9 cellular contexts compared by ENCODE assay signal in genomic region chr2:230762317-230762896, GRCh38. TPM values are rescaled to one million over a fixed set of nuclear protein-coding genes. Genes with fewer than 3 reads are reported as not detected.
DNase-seq lines count a peak whose midpoint lies in the region; ATAC-seq and TF ChIP-seq lines count a peak whose summit lies in the region.
"Had no signal": no experiment of that assay in that cellular context is flagged by ENCODE, and none has a peak within 500 bp of the region (broad histone marks: within the 10 kb centered on the region; RNA-seq: fewer than 3 reads in every experiment).

No MANE protein-coding gene starts in this region.

- peak; percentile 87 for ATAC-seq in activated naive CD8-positive, alpha-beta T cell treated with anti-CD3 and anti-CD28 coated beads, Interleukin-2, amount 50 U/mL, for 24 hours
- ATAC-seq in lower lobe of right lung, result peak; percentile 43 to 60

- TF ChIP-seq POLR2A in esophagus muscularis mucosa (IDR thresholded peaks at IDR 0.05; ENCODE audit: low read depth), result no peak

- WGBS in esophagus muscularis mucosa, result 83% methylated on average over 4 of the region's 4 CpGs

- H3K27me3 Mint-ChIP-seq in HFFc6 (ENCODE audit: insufficient read depth), result no peaks in the 10 kb centered on the region
- H3K27me3 Mint-ChIP-seq in activated naive CD8-positive, alpha-beta T cell treated with anti-CD3 and anti-CD28 coated beads, Interleukin-2, amount 50 U/mL, for 24 hours, result no peaks in the 10 kb centered on the region
- H3K27me3 Mint-ChIP-seq: CD8-positive, alpha-beta memory T cell had no signal

- no peak for TF ChIP-seq EP300 in esophagus muscularis mucosa (IDR thresholded peaks at IDR 0.05)

- H3K4me1 Mint-ChIP-seq in HFFc6 (ENCODE audit: low read depth), result peaks cover 51% of the 10 kb centered on the region
- H3K4me1 Mint-ChIP-seq in activated naive CD8-positive, alpha-beta T cell treated with anti-CD3 and anti-CD28 coated beads, Interleukin-2, amount 50 U/mL, for 24 hours, result peaks cover 56% of the 10 kb centered on the region

- H3K9me3 ChIP-seq in lower lobe of right lung, result no peaks in the 10 kb centered on the region
- H3K9me3 ChIP-seq in esophagus muscularis mucosa, result no peaks in the 10 kb centered on the region

- intact Hi-C loops in lower lobe of right lung (cut with DNase I) (no loop called here), esophagus muscularis mucosa (cut with DNase I) (no loop called here)

- H3K27me3 ChIP-seq in lower lobe of right lung (ENCODE audit: low read depth) (no peaks in the 10 kb centered on the region), esophagus muscularis mucosa (no peaks in the 10 kb centered on the region)

- H3K4me3 ChIP-seq in lower lobe of right lung (no peak overlapping the region), esophagus muscularis mucosa (no peak overlapping the region)

- DNase-seq in NCI-H2227 treated with DMSO at 0.1 percent for 48 hours (lab: John Stamatoyannopoulos, UW) (peak; percentile 37), NCI-H2227 (lab: John Stamatoyannopoulos, UW; ENCODE audit: unreplicated experiment) (no peak), HFFc6 (peak; percentile 31), NCI-H82 treated with DMSO at 0.1 percent for 48 hours (lab: John Stamatoyannopoulos, UW; ENCODE audit: unreplicated experiment) (peak; percentile 6), lower lobe of right lung (no peak), esophagus muscularis mucosa (ENCODE audit: extremely low spot score) (no peak), NCI-H1048 (lab: John Stamatoyannopoulos, UW) (no peak)
- DNase-seq in activated naive CD8-positive, alpha-beta T cell treated with anti-CD3 and anti-CD28 coated beads, Interleukin-2, amount 50 U/mL, for 24 hours, result peak; percentile 23

- peak; percentile 72 for TF ChIP-seq CTCF in HFFc6 (IDR thresholded peaks at IDR 0.05)
- TF ChIP-seq CTCF in lower lobe of right lung (IDR thresholded peaks at IDR 0.05), result peak; percentile 33
- TF ChIP-seq CTCF in esophagus muscularis mucosa (IDR thresholded peaks at IDR 0.05), result peak in 1 of 3 experiments; percentile 36

- no peak overlapping the region for H3K27ac ChIP-seq in lower lobe of right lung
- H3K27ac ChIP-seq in esophagus muscularis mucosa (replicated peaks in 1 of 4), result no peak overlapping the region

- H3K36me3 ChIP-seq in lower lobe of right lung (peaks cover 60% of the 10 kb centered on the region), esophagus muscularis mucosa (peaks cover 4 to 56% (median 26%) of the 10 kb centered on the region in 4 donors)

- no peaks in the 10 kb centered on the region for H3K9me3 Mint-ChIP-seq in HFFc6
- no peaks in the 10 kb centered on the region for H3K9me3 Mint-ChIP-seq in activated naive CD8-positive, alpha-beta T cell treated with anti-CD3 and anti-CD28 coated beads, Interleukin-2, amount 50 U/mL, for 24 hours
- H3K9me3 Mint-ChIP-seq: CD8-positive, alpha-beta memory T cell had no signal

- H3K4me1 ChIP-seq in lower lobe of right lung (peaks cover 51% of the 10 kb centered on the region), esophagus muscularis mucosa (peaks cover 22 to 28% (median 24%) of the 10 kb centered on the region in 4 donors)

- peaks cover 55% of the 10 kb centered on the region for H3K36me3 Mint-ChIP-seq in HFFc6 (ENCODE audit: low read depth)
- peaks cover 54% of the 10 kb centered on the region for H3K36me3 Mint-ChIP-seq in activated naive CD8-positive, alpha-beta T cell treated with anti-CD3 and anti-CD28 coated beads, Interleukin-2, amount 50 U/mL, for 24 hours (ENCODE audit: low read depth)

- H3K27ac Mint-ChIP-seq in HFFc6, result no peak overlapping the region
- H3K27ac Mint-ChIP-seq in activated naive CD8-positive, alpha-beta T cell treated with anti-CD3 and anti-CD28 coated beads, Interleukin-2, amount 50 U/mL, for 24 hours, result no peak overlapping the region

- H3K4me3 Mint-ChIP-seq in HFFc6, result no peak overlapping the region
- H3K4me3 Mint-ChIP-seq in activated naive CD8-positive, alpha-beta T cell treated with anti-CD3 and anti-CD28 coated beads, Interleukin-2, amount 50 U/mL, for 24 hours, result no peak overlapping the region
- H3K4me3 Mint-ChIP-seq: CD8-positive, alpha-beta memory T cell had no signal

RNA-seq across cellular contexts. Expression of gene CAB39, which starts 49.8 kb away (rescaled TPM):
- total RNA-seq in HFFc6 (2021; fragmentation: NEBNext Ultra II Directional; extraction: Animal tissue kit (Norgen Biotek cat#: 25700)), result 10 to 100 TPM; 50.5 to 60.5 (median 55.4) TPM
- total RNA-seq in lower lobe of right lung (78.7 TPM), esophagus muscularis mucosa (100 to 1,000 TPM in 1 of 4 donors, 10 to 100 TPM in 3; 73.6 to 105 (median 83.9) TPM)

Comparison
In these comparisons a context has a peak if more than half of its experiments do, and no peak if none do; other contexts are left out.
1. DNase-seq: peak in NCI-H2227 treated with DMSO at 0.1 percent for 48 hours (single experiment), HFFc6 (single experiment), NCI-H82 treated with DMSO at 0.1 percent for 48 hours (single experiment) and activated naive CD8-positive, alpha-beta T cell treated with anti-CD3 and anti-CD28 coated beads, Interleukin-2, amount 50 U/mL, for 24 hours (single experiment); none in NCI-H2227 (single experiment), lower lobe of right lung (single experiment), esophagus muscularis mucosa (single experiment) and NCI-H1048 (single experiment).